In the genomic region with DNA sequence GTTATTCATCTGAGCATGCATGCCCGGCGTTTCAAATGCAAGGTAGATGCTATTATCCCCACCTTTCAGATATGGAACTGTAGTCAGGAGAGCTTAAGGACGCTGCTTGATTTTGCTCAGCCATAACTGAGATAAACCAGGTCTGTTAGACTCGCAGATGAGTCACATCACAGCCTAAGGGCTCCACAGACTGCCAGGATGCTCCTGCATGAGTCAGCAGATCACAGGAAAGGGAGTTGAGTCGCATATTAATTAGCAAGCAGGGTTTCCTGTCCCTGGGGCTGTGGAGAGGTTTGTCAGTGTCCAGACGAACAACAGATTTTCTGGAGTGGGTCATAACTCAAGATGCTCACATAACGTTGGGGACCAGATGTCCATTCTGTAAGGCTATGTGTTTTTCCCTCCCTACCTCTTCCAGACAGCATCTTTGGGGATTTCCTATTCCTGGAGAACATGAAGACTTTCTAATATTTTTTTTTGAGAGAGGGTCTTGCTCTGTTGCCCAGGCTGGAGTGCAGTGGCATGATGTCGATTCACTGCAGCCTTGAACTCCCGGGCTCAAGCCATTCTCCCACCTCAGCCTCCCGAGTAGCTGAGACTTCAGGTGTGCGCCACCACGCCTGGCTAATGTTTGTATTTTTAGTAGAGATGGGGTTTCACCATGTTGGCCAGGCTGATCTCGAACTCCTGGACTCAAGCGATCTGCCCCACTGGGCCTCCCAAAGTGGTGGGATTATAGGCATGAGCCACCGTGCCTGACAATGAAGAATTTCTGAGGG, we compare ENCODE assay signal across 8 cellular contexts. TPM values are rescaled to one million over a fixed set of nuclear protein-coding genes. Genes with fewer than 3 reads are reported as not detected.
DNase-seq lines count a peak whose midpoint lies in the region; ATAC-seq, FAIRE-seq and TF ChIP-seq lines count a peak whose summit lies in the region.

No MANE protein-coding gene starts in this region.

- FAIRE-seq in HTR-8/SVneo (lab: Jason Lieb, UNC): peak; percentile 91

- peak; percentile 97 to 98 for ATAC-seq in activated CD4-positive, CD25-positive, alpha-beta regulatory T cell treated with anti-CD3 and anti-CD28 coated beads, Interleukin-2, amount 50 U/mL, for 24 hours
- peak; percentile 80 for ATAC-seq in mucosa of descending colon
- ATAC-seq in stimulated activated naive CD8-positive, alpha-beta T cell treated with anti-CD3 and anti-CD28 coated beads, Interleukin-15, amount 100 ng/mL, for 72 hours: peak; percentile 98
- ATAC-seq in HG03039 (IDR thresholded peaks at IDR 0.05; ENCODE audit: unreplicated experiment): no peak
- ATAC-seq in GM18519 (IDR thresholded peaks at IDR 0.05; ENCODE audit: low FRiP score, unreplicated experiment): no peak

- H3K36me3 ChIP-seq in BE2C: no peaks in the 10 kb centered on the region
- H3K36me3 ChIP-seq in mucosa of descending colon (ENCODE audit: low read depth): no peaks in the 10 kb centered on the region

- no peak overlapping the region for H3K4me3 Mint-ChIP-seq in stimulated activated naive CD8-positive, alpha-beta T cell treated with anti-CD3 and anti-CD28 coated beads, Interleukin-15, amount 100 ng/mL, for 72 hours

- H3K4me3 ChIP-seq in BE2C (ENCODE audit: low read depth, low read length): no peak overlapping the region
- H3K4me3 ChIP-seq in cardiac fibroblast (replicated peaks in 1 of 2; ENCODE audit: low read depth in 2 of 2, low read length in 2 of 2): no peak overlapping the region
- no peak overlapping the region for H3K4me3 ChIP-seq in mucosa of descending colon

- TF ChIP-seq CTCF in BE2C (IDR thresholded peaks at IDR 0.05; ENCODE audit: low read depth, low read length) (no peak), cardiac fibroblast (IDR thresholded peaks at IDR 0.05; ENCODE audit: low read depth, low read length) (no peak), mucosa of descending colon (IDR thresholded peaks at IDR 0.05) (no peak)

- peak; percentile 86 for DNase-seq in BE2C
- peak; percentile 96 for DNase-seq in HTR-8/SVneo (ENCODE audit: insufficient read length, low spot score)
- peak; percentile 90 to 97 for DNase-seq in cardiac fibroblast (ENCODE audit: low read depth in 2 of 2)
- peak in 1 of 3 donors; percentile 37 for DNase-seq in mucosa of descending colon
- DNase-seq in stimulated activated naive CD8-positive, alpha-beta T cell treated with anti-CD3 and anti-CD28 coated beads, Interleukin-15, amount 100 ng/mL, for 72 hours: peak; percentile 39 to 85

- peaks cover 20% of the 10 kb centered on the region for H3K4me1 Mint-ChIP-seq in stimulated activated naive CD8-positive, alpha-beta T cell treated with anti-CD3 and anti-CD28 coated beads, Interleukin-15, amount 100 ng/mL, for 72 hours

- H3K9me3 ChIP-seq in BE2C (no peaks in the 10 kb centered on the region), mucosa of descending colon (no peaks in the 10 kb centered on the region)

- no peaks in the 10 kb centered on the region for H3K27me3 ChIP-seq in BE2C

- H3K4me1 ChIP-seq in BE2C: no peaks in the 10 kb centered on the region
- no peaks in the 10 kb centered on the region for H3K4me1 ChIP-seq in mucosa of descending colon (ENCODE audit: low read depth)

- H3K9me3 Mint-ChIP-seq in stimulated activated naive CD8-positive, alpha-beta T cell treated with anti-CD3 and anti-CD28 coated beads, Interleukin-15, amount 100 ng/mL, for 72 hours: no peaks in the 10 kb centered on the region

- H3K27me3 Mint-ChIP-seq in stimulated activated naive CD8-positive, alpha-beta T cell treated with anti-CD3 and anti-CD28 coated beads, Interleukin-15, amount 100 ng/mL, for 72 hours: no peaks in the 10 kb centered on the region

- peak overlapping the region in 1 of 2 donors; percentile 31 for H3K27ac Mint-ChIP-seq in stimulated activated naive CD8-positive, alpha-beta T cell treated with anti-CD3 and anti-CD28 coated beads, Interleukin-15, amount 100 ng/mL, for 72 hours

- intact Hi-C loops in mucosa of descending colon (cut with DNase I, micrococcal nuclease): no loop called here

RNA-seq across cellular contexts. Expression of a gene that starts 36.7 kb away (rescaled TPM):
- 12.1 TPM for polyA plus RNA-seq in BE2C (2012; ENCODE audit: insufficient read depth, insufficient read length, low read depth)
- 10 to 100 TPM; 19.3 to 39.0 (median 21.7) TPM for total RNA-seq in mucosa of descending colon

Comparison
In these comparisons a context has a peak if more than half of its experiments do, and no peak if none do; other contexts are left out.
1. ATAC-seq: peak in activated CD4-positive, CD25-positive, alpha-beta regulatory T cell treated with anti-CD3 and anti-CD28 coated beads, Interleukin-2, amount 50 U/mL, for 24 hours (2 of 2), mucosa of descending colon (single experiment) and stimulated activated naive CD8-positive, alpha-beta T cell treated with anti-CD3 and anti-CD28 coated beads, Interleukin-15, amount 100 ng/mL, for 72 hours (single experiment); none in HG03039 (single experiment) and GM18519 (single experiment).